ENCODE assay signal across 34 cellular contexts in the genomic region with DNA sequence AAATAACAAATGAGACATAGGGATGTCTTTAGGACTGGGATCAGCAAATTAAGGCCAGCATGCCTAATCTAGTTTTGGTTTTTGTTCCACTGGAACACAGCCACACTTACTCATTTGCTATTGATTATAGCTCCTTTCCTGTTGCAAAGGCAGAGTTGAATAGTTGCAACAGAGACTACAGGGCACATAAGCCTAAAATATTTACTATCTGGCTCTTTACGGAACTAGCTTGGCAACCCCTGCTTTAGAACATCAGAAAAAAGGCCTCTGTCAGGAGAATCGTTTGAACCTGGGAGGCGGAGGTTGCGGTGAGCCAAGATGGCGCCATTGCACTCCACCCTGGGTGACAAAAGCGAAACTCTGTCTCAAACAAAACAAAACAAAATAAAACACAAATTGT.
"Had no signal": no experiment of that assay in that cellular context is flagged by ENCODE, and none has a peak within 500 bp of the region (broad histone marks: within the 10 kb centered on the region; RNA-seq: fewer than 3 reads in every experiment).

No MANE protein-coding gene starts in this region.

- ATAC-seq: activated naive CD4-positive, alpha-beta T cell treated with anti-CD3 and anti-CD28 coated beads, Interleukin-2, amount 50 U/mL, for 72 hours; activated naive CD8-positive, alpha-beta T cell treated with anti-CD3 and anti-CD28 coated beads, Interleukin-2, amount 50 U/mL, for 24 hours; activated T-cell treated with anti-CD3 and anti-CD28 coated beads, Interleukin-2, amount 50 U/mL, for 4 hours; activated T-cell treated with anti-CD3 and anti-CD28 coated beads, Interleukin-2, amount 50 U/mL, for 72 hours; activated T-helper 17 cell treated with anti-CD3 and anti-CD28 coated beads, Interleukin-2, amount 50 U/mL, for 72 hours; body of pancreas had no signal

- FAIRE-seq: bronchial epithelial cell had no signal

- H3K4me3 ChIP-seq: adrenal gland, ascending aorta, body of pancreas, breast epithelium, cardiac muscle cell had no signal

- H3K36me3 ChIP-seq: adrenal gland, ascending aorta, brain microvascular endothelial cell, breast epithelium, cardiac muscle cell had no signal

- DNase-seq: activated effector memory CD4-positive, alpha-beta T cell treated with anti-CD3 and anti-CD28 coated beads, Interleukin-2, amount 50 U/mL, for 16 hours; activated effector memory CD4-positive, alpha-beta T cell treated with Interleukin-2 at 50 U/mL for 16 hours; activated gamma-delta T cell; activated gamma-delta T cell treated with Interleukin-2 at 50 U/mL for 16 hours; activated naive CD4-positive, alpha-beta T cell; activated naive CD4-positive, alpha-beta T cell treated with anti-CD3 and anti-CD28 coated beads for 36 hours; activated naive CD4-positive, alpha-beta T cell treated with anti-CD3 and anti-CD28 coated beads, Interleukin-2, amount 10 ng/mL, durations not matched to agents 7 days and 5 days; activated naive CD4-positive, alpha-beta T cell treated with anti-CD3 and anti-CD28 coated beads, Interleukin-2, amount 50 U/mL, for 16 hours; activated naive CD4-positive, alpha-beta T cell treated with Interleukin-2 at 50 U/mL for 16 hours; activated naive CD8-positive, alpha-beta T cell treated with anti-CD3 and anti-CD28 coated beads for 36 hours; activated naive CD8-positive, alpha-beta T cell treated with anti-CD3 and anti-CD28 coated beads, Interleukin-2, amount 10 ng/mL, durations not matched to agents 7 days and 5 days; activated naive CD8-positive, alpha-beta T cell treated with anti-CD3 and anti-CD28 coated beads, Interleukin-2, amount 50 U/mL, for 24 hours; activated T-cell treated with anti-CD3 and anti-CD28 coated beads for 4 hours; activated T-cell treated with anti-CD3 and anti-CD28 coated beads, Interleukin-2, amount 50 U/mL, for 1 hour; activated T-cell treated with anti-CD3 and anti-CD28 coated beads, Interleukin-2, amount 50 U/mL, for 24 hours; activated T-cell treated with anti-CD3 and anti-CD28 coated beads, Interleukin-2, amount 50 U/mL, for 4 hours; activated T-cell treated with anti-CD3 and anti-CD28 coated beads, Interleukin-2, amount 50 U/mL, for 48 hours; activated T-cell treated with anti-CD3 and anti-CD28 coated beads, Interleukin-2, amount 50 U/mL, for 72 hours; adrenal gland; amniotic stem cell; amygdala; anterior cingulate cortex; aorta; body of pancreas; brain microvascular endothelial cell; caudate nucleus; central memory CD4-positive, alpha-beta T cell; cerebellar nuclear complex had no signal

- H3K27ac ChIP-seq: adrenal gland, ascending aorta, body of pancreas, brain microvascular endothelial cell, breast epithelium, cardiac muscle cell had no signal

- H3K4me1 ChIP-seq: adrenal gland, ascending aorta, body of pancreas, breast epithelium had no signal

- H3K9me3 ChIP-seq: adrenal gland, ascending aorta, body of pancreas, breast epithelium had no signal

- H3K27me3 ChIP-seq: adrenal gland, ascending aorta, body of pancreas, brain microvascular endothelial cell, breast epithelium, cardiac muscle cell had no signal
